In the genomic region with DNA sequence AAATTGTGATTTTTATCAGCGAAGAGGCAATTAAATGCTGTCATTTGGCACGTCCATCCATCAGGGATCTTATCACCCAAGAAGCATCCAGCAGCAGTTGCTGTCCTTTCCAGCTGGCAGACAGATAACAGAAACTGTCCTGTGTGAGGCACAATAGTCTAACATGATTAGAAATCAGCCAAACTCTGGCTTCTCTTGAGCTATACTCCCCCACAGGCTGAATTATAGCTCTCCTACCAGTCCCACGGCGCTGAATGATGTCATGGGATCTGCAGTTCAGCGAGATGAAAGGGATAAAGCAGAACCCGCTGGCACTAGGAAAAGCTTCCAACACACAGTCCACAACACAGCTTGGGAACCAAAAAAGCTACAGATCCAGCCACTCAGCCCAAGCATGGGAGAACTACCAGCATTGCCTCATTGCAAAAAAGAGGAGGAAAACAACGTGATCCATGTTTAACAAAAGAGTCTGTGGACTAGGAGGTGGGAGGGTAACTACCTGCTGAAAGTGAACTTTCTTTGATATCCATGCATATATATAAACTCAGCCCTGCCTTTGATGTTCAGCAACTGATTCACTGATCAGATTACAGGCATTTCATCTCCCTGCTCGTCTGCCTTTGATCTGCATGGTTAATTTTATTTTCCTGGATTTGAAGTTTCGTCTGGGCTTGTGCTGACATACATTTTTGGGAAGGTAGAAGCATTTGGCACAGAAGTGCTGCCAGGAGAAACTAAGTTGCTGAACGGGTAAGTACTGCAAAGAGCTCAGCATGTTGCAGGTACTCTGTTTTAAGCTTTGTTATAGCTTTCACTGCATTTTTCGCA, we compare ENCODE assay signal across 1 cellular context.
TF ChIP-seq lines count a peak whose summit lies in the region.

A gene with protein sequence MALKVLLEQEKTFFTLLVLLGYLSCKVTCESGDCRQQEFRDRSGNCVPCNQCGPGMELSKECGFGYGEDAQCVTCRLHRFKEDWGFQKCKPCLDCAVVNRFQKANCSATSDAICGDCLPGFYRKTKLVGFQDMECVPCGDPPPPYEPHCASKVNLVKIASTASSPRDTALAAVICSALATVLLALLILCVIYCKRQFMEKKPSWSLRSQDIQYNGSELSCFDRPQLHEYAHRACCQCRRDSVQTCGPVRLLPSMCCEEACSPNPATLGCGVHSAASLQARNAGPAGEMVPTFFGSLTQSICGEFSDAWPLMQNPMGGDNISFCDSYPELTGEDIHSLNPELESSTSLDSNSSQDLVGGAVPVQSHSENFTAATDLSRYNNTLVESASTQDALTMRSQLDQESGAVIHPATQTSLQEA (plus strand): TSS at position 314 of the 828 bp plus-strand sequence. CDS start 19,772 bp downstream, outside the sequence.

TF ChIP-seq in HepG2, 621 proteins besides CTCF, POLR2A, EP300 and RAD21 (continued from another document and continues in another):
- TF ChIP-seq, protein P1, sequence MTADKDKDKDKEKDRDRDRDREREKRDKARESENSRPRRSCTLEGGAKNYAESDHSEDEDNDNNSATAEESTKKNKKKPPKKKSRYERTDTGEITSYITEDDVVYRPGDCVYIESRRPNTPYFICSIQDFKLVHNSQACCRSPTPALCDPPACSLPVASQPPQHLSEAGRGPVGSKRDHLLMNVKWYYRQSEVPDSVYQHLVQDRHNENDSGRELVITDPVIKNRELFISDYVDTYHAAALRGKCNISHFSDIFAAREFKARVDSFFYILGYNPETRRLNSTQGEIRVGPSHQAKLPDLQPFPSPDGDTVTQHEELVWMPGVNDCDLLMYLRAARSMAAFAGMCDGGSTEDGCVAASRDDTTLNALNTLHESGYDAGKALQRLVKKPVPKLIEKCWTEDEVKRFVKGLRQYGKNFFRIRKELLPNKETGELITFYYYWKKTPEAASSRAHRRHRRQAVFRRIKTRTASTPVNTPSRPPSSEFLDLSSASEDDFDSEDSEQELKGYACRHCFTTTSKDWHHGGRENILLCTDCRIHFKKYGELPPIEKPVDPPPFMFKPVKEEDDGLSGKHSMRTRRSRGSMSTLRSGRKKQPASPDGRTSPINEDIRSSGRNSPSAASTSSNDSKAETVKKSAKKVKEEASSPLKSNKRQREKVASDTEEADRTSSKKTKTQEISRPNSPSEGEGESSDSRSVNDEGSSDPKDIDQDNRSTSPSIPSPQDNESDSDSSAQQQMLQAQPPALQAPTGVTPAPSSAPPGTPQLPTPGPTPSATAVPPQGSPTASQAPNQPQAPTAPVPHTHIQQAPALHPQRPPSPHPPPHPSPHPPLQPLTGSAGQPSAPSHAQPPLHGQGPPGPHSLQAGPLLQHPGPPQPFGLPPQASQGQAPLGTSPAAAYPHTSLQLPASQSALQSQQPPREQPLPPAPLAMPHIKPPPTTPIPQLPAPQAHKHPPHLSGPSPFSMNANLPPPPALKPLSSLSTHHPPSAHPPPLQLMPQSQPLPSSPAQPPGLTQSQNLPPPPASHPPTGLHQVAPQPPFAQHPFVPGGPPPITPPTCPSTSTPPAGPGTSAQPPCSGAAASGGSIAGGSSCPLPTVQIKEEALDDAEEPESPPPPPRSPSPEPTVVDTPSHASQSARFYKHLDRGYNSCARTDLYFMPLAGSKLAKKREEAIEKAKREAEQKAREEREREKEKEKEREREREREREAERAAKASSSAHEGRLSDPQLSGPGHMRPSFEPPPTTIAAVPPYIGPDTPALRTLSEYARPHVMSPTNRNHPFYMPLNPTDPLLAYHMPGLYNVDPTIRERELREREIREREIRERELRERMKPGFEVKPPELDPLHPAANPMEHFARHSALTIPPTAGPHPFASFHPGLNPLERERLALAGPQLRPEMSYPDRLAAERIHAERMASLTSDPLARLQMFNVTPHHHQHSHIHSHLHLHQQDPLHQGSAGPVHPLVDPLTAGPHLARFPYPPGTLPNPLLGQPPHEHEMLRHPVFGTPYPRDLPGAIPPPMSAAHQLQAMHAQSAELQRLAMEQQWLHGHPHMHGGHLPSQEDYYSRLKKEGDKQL (CRISPR knock-in tag; IDR thresholded peaks at IDR 0.05; ENCODE audit: low read depth), result peak; percentile 83; the same call in 1 of the 2 replicates
- TF ChIP-seq POLR2AphosphoS5 (IDR thresholded peaks at IDR 0.05; ENCODE audit: low read depth, low read length) (peak; percentile 43), HHEX (CRISPR knock-in tag; IDR thresholded peaks at IDR 0.05) (peak; percentile 15; the same call in 1 of the 2 replicates), RARA (CRISPR knock-in tag; IDR thresholded peaks at IDR 0.05) (peak; percentile 33), PHF21A (CRISPR knock-in tag; IDR thresholded peaks at IDR 0.05) (peak; percentile 55), REL (CRISPR knock-in tag; conservative IDR thresholded peaks at IDR 0.05) (no peak), ZNF292 (CRISPR knock-in tag; IDR thresholded peaks at IDR 0.05; ENCODE audit: borderline replicate concordance, low read depth) (peak; percentile 78), NCOR1 (IDR thresholded peaks at IDR 0.05; ENCODE audit: borderline replicate concordance, low read length) (peak; percentile 92; the same call in 1 of the 2 replicates), THAP11 (CRISPR knock-in tag; IDR thresholded peaks at IDR 0.05) (0 out of 2 replicates have a peak, but pooled peaks have one; percentile 4), ZNF83 (CRISPR knock-in tag; IDR thresholded peaks at IDR 0.05; ENCODE audit: borderline replicate concordance) (no peak), FOXK2 (IDR thresholded peaks at IDR 0.05) (peak; percentile 53; the same call in 1 of the 2 replicates), TARDBP (CRISPR knock-in tag; IDR thresholded peaks at IDR 0.05) (peak; percentile 71; the same call in 1 of the 2 replicates), ZNF331 (CRISPR knock-in tag; IDR thresholded peaks at IDR 0.05) (peak; percentile 67), KAT8 (CRISPR knock-in tag; IDR thresholded peaks at IDR 0.05) (no peak), ISL2 (CRISPR knock-in tag; IDR thresholded peaks at IDR 0.05) (peak; percentile 94), ZNF552 (CRISPR knock-in tag; IDR thresholded peaks at IDR 0.05; ENCODE audit: borderline replicate concordance) (no peak), ELF3 (CRISPR knock-in tag; IDR thresholded peaks at IDR 0.05) (0 out of 2 replicates have a peak, but pooled peaks have one; percentile 41), SIX4 (CRISPR knock-in tag; IDR thresholded peaks at IDR 0.05) (peak; percentile 91), ZSCAN21 (CRISPR knock-in tag; IDR thresholded peaks at IDR 0.05; ENCODE audit: borderline replicate concordance) (peak; percentile 90), TBX2 (CRISPR knock-in tag; IDR thresholded peaks at IDR 0.05; ENCODE audit: borderline replicate concordance) (peak; percentile 82), FOXA3 (CRISPR knock-in tag; IDR thresholded peaks at IDR 0.05) (peak; percentile 54; the same call in 1 of the 2 replicates), RBFOX2 (IDR thresholded peaks at IDR 0.05; ENCODE audit: low read depth, low read length) (peak; percentile 35)
- TF ChIP-seq, protein P2, sequence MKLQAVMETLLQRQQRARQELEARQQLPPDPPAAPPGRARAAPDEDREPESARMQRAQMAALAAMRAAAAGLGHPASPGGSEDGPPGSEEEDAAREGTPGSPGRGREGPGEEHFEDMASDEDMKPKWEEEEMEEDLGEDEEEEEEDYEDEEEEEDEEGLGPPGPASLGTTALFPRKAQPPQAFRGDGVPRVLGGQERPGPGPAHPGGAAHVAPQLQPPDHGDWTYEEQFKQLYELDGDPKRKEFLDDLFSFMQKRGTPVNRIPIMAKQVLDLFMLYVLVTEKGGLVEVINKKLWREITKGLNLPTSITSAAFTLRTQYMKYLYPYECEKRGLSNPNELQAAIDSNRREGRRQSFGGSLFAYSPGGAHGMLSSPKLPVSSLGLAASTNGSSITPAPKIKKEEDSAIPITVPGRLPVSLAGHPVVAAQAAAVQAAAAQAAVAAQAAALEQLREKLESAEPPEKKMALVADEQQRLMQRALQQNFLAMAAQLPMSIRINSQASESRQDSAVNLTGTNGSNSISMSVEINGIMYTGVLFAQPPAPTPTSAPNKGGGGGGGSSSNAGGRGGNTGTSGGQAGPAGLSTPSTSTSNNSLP (IDR thresholded peaks at IDR 0.05; ENCODE audit: low read depth, low read length), result peak; percentile 89
- TF ChIP-seq, protein P3, sequence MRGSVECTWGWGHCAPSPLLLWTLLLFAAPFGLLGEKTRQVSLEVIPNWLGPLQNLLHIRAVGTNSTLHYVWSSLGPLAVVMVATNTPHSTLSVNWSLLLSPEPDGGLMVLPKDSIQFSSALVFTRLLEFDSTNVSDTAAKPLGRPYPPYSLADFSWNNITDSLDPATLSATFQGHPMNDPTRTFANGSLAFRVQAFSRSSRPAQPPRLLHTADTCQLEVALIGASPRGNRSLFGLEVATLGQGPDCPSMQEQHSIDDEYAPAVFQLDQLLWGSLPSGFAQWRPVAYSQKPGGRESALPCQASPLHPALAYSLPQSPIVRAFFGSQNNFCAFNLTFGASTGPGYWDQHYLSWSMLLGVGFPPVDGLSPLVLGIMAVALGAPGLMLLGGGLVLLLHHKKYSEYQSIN (CRISPR knock-in tag; IDR thresholded peaks at IDR 0.05; ENCODE audit: borderline replicate concordance), result no peak
- TF ChIP-seq, protein P4, sequence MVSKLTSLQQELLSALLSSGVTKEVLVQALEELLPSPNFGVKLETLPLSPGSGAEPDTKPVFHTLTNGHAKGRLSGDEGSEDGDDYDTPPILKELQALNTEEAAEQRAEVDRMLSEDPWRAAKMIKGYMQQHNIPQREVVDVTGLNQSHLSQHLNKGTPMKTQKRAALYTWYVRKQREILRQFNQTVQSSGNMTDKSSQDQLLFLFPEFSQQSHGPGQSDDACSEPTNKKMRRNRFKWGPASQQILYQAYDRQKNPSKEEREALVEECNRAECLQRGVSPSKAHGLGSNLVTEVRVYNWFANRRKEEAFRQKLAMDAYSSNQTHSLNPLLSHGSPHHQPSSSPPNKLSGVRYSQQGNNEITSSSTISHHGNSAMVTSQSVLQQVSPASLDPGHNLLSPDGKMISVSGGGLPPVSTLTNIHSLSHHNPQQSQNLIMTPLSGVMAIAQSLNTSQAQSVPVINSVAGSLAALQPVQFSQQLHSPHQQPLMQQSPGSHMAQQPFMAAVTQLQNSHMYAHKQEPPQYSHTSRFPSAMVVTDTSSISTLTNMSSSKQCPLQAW (CRISPR knock-in tag; IDR thresholded peaks at IDR 0.05), result no peak
- TF ChIP-seq, protein P5, sequence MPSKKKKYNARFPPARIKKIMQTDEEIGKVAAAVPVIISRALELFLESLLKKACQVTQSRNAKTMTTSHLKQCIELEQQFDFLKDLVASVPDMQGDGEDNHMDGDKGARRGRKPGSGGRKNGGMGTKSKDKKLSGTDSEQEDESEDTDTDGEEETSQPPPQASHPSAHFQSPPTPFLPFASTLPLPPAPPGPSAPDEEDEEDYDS (CRISPR knock-in tag; IDR thresholded peaks at IDR 0.05), result peak; percentile 54
- TF ChIP-seq, protein P6, sequence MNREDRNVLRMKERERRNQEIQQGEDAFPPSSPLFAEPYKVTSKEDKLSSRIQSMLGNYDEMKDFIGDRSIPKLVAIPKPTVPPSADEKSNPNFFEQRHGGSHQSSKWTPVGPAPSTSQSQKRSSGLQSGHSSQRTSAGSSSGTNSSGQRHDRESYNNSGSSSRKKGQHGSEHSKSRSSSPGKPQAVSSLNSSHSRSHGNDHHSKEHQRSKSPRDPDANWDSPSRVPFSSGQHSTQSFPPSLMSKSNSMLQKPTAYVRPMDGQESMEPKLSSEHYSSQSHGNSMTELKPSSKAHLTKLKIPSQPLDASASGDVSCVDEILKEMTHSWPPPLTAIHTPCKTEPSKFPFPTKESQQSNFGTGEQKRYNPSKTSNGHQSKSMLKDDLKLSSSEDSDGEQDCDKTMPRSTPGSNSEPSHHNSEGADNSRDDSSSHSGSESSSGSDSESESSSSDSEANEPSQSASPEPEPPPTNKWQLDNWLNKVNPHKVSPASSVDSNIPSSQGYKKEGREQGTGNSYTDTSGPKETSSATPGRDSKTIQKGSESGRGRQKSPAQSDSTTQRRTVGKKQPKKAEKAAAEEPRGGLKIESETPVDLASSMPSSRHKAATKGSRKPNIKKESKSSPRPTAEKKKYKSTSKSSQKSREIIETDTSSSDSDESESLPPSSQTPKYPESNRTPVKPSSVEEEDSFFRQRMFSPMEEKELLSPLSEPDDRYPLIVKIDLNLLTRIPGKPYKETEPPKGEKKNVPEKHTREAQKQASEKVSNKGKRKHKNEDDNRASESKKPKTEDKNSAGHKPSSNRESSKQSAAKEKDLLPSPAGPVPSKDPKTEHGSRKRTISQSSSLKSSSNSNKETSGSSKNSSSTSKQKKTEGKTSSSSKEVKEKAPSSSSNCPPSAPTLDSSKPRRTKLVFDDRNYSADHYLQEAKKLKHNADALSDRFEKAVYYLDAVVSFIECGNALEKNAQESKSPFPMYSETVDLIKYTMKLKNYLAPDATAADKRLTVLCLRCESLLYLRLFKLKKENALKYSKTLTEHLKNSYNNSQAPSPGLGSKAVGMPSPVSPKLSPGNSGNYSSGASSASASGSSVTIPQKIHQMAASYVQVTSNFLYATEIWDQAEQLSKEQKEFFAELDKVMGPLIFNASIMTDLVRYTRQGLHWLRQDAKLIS (CRISPR knock-in tag; IDR thresholded peaks at IDR 0.05), result 0 out of 2 replicates have a peak, but pooled peaks have one; percentile 32
- TF ChIP-seq, protein P7, sequence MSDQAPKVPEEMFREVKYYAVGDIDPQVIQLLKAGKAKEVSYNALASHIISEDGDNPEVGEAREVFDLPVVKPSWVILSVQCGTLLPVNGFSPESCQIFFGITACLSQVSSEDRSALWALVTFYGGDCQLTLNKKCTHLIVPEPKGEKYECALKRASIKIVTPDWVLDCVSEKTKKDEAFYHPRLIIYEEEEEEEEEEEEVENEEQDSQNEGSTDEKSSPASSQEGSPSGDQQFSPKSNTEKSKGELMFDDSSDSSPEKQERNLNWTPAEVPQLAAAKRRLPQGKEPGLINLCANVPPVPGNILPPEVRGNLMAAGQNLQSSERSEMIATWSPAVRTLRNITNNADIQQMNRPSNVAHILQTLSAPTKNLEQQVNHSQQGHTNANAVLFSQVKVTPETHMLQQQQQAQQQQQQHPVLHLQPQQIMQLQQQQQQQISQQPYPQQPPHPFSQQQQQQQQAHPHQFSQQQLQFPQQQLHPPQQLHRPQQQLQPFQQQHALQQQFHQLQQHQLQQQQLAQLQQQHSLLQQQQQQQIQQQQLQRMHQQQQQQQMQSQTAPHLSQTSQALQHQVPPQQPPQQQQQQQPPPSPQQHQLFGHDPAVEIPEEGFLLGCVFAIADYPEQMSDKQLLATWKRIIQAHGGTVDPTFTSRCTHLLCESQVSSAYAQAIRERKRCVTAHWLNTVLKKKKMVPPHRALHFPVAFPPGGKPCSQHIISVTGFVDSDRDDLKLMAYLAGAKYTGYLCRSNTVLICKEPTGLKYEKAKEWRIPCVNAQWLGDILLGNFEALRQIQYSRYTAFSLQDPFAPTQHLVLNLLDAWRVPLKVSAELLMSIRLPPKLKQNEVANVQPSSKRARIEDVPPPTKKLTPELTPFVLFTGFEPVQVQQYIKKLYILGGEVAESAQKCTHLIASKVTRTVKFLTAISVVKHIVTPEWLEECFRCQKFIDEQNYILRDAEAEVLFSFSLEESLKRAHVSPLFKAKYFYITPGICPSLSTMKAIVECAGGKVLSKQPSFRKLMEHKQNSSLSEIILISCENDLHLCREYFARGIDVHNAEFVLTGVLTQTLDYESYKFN (CRISPR knock-in tag; conservative IDR thresholded peaks at IDR 0.05), result peak; percentile 49; the same call in 1 of the 2 replicates
- TF ChIP-seq, protein P8, sequence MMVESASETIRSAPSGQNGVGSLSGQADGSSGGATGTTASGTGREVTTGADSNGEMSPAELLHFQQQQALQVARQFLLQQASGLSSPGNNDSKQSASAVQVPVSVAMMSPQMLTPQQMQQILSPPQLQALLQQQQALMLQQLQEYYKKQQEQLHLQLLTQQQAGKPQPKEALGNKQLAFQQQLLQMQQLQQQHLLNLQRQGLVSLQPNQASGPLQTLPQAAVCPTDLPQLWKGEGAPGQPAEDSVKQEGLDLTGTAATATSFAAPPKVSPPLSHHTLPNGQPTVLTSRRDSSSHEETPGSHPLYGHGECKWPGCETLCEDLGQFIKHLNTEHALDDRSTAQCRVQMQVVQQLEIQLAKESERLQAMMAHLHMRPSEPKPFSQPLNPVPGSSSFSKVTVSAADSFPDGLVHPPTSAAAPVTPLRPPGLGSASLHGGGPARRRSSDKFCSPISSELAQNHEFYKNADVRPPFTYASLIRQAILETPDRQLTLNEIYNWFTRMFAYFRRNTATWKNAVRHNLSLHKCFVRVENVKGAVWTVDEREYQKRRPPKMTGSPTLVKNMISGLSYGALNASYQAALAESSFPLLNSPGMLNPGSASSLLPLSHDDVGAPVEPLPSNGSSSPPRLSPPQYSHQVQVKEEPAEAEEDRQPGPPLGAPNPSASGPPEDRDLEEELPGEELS (CRISPR knock-in tag; IDR thresholded peaks at IDR 0.05), result peak; percentile 82
